1 cellular context compared by ENCODE assay signal in the genomic region with DNA sequence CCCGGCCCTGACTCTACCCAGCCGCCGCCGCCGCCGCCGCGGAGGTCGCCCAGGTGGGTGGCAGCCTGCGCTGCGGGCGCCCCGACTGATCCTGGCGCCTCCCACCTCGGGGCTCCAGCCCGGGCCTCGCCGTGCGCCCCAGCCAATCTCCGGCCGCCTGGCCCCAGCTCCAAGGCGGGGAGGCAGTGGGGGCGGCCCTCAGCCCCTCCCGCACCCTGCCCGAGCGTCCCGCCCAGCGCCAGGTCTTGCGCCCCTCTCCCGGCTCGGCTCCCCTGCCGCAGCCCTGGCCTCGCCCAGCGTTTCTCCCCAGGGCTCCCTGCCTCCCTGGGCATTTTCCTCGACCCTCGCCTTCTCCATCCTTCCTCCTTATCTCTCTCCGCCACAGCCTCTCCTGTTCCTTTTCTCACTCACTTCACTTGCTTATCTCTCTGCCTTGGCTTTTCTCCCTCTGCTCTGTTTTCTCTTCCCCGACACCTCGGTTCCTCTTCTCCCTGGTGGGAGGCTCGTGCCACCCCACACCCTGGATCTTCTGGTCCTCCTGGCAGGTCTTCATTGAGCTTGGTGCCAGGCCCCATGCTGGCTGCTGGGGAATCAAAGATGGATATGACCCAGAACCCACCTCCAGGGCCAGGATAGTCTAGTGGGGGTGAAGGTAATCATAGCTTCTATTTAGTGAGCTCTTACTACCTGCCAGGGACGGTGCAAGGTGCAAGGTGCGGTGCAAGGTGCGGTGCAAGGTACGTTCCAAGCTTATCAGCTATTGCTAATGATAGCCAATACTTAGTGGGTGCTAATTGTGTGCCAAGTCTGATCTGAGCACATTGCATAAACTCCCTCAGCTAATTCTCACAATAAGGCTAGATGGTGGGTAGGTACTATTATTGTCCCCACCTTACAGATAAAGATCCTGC.
TF ChIP-seq lines count a peak whose summit lies in the region.

A gene with protein sequence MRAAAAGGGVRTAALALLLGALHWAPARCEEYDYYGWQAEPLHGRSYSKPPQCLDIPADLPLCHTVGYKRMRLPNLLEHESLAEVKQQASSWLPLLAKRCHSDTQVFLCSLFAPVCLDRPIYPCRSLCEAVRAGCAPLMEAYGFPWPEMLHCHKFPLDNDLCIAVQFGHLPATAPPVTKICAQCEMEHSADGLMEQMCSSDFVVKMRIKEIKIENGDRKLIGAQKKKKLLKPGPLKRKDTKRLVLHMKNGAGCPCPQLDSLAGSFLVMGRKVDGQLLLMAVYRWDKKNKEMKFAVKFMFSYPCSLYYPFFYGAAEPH (minus strand): TSS at position 87 of the 911 bp plus-strand sequence. CDS start 166 bp downstream, outside the sequence.

TF ChIP-seq in HEK293, 187 proteins besides CTCF, POLR2A, EP300 and RAD21 (continued from another document):
- TF ChIP-seq, protein P1, sequence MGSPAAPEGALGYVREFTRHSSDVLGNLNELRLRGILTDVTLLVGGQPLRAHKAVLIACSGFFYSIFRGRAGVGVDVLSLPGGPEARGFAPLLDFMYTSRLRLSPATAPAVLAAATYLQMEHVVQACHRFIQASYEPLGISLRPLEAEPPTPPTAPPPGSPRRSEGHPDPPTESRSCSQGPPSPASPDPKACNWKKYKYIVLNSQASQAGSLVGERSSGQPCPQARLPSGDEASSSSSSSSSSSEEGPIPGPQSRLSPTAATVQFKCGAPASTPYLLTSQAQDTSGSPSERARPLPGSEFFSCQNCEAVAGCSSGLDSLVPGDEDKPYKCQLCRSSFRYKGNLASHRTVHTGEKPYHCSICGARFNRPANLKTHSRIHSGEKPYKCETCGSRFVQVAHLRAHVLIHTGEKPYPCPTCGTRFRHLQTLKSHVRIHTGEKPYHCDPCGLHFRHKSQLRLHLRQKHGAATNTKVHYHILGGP (tag by site-specific recombination; IDR thresholded peaks at IDR 0.05) = no peak
- TF ChIP-seq ZNF155 (tag by site-specific recombination; IDR thresholded peaks at IDR 0.05) = no peak
